ENCODE assay signal across 14 cellular contexts in genomic region chr5:13664377-13664776, GRCh38.
DNase-seq lines count a peak whose midpoint lies in the region; ATAC-seq and TF ChIP-seq lines count a peak whose summit lies in the region.
"Had no signal": no experiment of that assay in that cellular context is flagged by ENCODE, and none has a peak within 500 bp of the region (broad histone marks: within the 10 kb centered on the region; RNA-seq: fewer than 3 reads in every experiment).

No MANE protein-coding gene starts in this region.

- no peaks in the 10 kb centered on the region for H4K20me1 ChIP-seq in fibroblast of lung (ENCODE audit: control insufficient read depth, extremely low read depth, insufficient read depth, low read length)

- POLR2A ChIA-PET in RWPE1 (lab: Yijun Ruan, JAX; ENCODE audit: low non-redundant PET) = no interaction called here

- H3K9me3 Mint-ChIP-seq in glutamatergic neuron (ENCODE audit: unreplicated experiment) = no peaks in the 10 kb centered on the region

- no peaks in the 10 kb centered on the region for H3K79me2 ChIP-seq in fibroblast of lung (ENCODE audit: control insufficient read depth, insufficient read depth, low read length)

- H3K27ac Mint-ChIP-seq in glutamatergic neuron (ENCODE audit: unreplicated experiment) = no peak overlapping the region

- peaks cover 6% of the 10 kb centered on the region for H3K4me1 ChIP-seq in fibroblast of lung (ENCODE audit: control insufficient read depth, extremely low read depth, insufficient read depth, low read length)

- no peak overlapping the region for H2AFZ ChIP-seq in fibroblast of lung (ENCODE audit: low read length)

- H3K27me3 ChIP-seq in fibroblast of lung (ENCODE audit: control insufficient read depth, insufficient read depth, low read length) = no peaks in the 10 kb centered on the region

- no peaks in the 10 kb centered on the region for H3K9me3 ChIP-seq in fibroblast of lung (ENCODE audit: control insufficient read depth, insufficient read depth, low read depth, low read length)

- no peak overlapping the region for H3K4me2 ChIP-seq in fibroblast of lung (ENCODE audit: extremely low read depth, insufficient read depth, low read length)

- H3K27me3 Mint-ChIP-seq in glutamatergic neuron (ENCODE audit: unreplicated experiment) = no peaks in the 10 kb centered on the region
- H3K27me3 Mint-ChIP-seq: central memory CD8-positive, alpha-beta T cell had no signal

- TF ChIP-seq CTCF in RWPE1 (conservative IDR thresholded peaks at IDR 0.05; ENCODE audit: low read depth) (no peak), fibroblast of lung (conservative IDR thresholded peaks at IDR 0.05 in 1 of 2, IDR thresholded peaks at IDR 0.05 in 1 of 2; ENCODE audit: low read depth in 1 of 2, low read length in 2 of 2) (no peak), glutamatergic neuron (IDR thresholded peaks at IDR 0.05; ENCODE audit: partially characterized antibody, unreplicated experiment) (no peak)

- H3K27ac ChIP-seq in RWPE1 (peak overlapping the region; percentile 16; the same call in 1 of the 2 replicates), fibroblast of lung (ENCODE audit: insufficient read depth, low read length) (peak overlapping the region; percentile 26)

- H3K4me3 Mint-ChIP-seq in glutamatergic neuron (ENCODE audit: unreplicated experiment) = no peak overlapping the region
- H3K4me3 Mint-ChIP-seq: central memory CD8-positive, alpha-beta T cell had no signal

- CTCF ChIA-PET in RWPE1 (lab: Yijun Ruan, JAX) = no interaction called here

- no peaks in the 10 kb centered on the region for H3K4me1 Mint-ChIP-seq in glutamatergic neuron (ENCODE audit: low read depth, unreplicated experiment)
- H3K4me1 Mint-ChIP-seq: central memory CD8-positive, alpha-beta T cell had no signal

- DNase-seq in GM04504 (ENCODE audit: low read depth) (peak; percentile 76), RWPE1 (ENCODE audit: low spot score) (peak; percentile 90), fibroblast of lung (ENCODE audit: low read depth in 2 of 2) (peak; percentile 30 to 94), smooth muscle cell of the brain vasculature (ENCODE audit: low read depth, low spot score) (peak; percentile 4), mucosa of gallbladder (ENCODE audit: low spot score) (no peak), glutamatergic neuron (no peak)
- DNase-seq: DMS153; NCI-H510A treated with DMSO at 0.1 percent for 48 hours; nucleus accumbens; stimulated activated CD4-positive, alpha-beta T cell treated with anti-CD3 and anti-CD28 coated beads, Interleukin-2, amount 100 ng/mL, for 24 hours; stimulated activated naive CD4-positive, alpha-beta T cell treated with Interleukin-2 at 50 U/mL for 16 hours had no signal

- no peak overlapping the region for H3K9ac ChIP-seq in fibroblast of lung (ENCODE audit: insufficient read depth, low read length)

- ATAC-seq in HG02759 (IDR thresholded peaks at IDR 0.05; ENCODE audit: unreplicated experiment) = no peak
- ATAC-seq: activated CD4-positive, CD25-positive, alpha-beta regulatory T cell treated with anti-CD3 and anti-CD28 coated beads, Interleukin-2, amount 50 U/mL, for 24 hours had no signal

- no peak overlapping the region for H3K4me3 ChIP-seq in fibroblast of lung (replicated peaks in 1 of 4; ENCODE audit: control extremely low read depth in 1 of 4, insufficient read depth in 1 of 4, low read depth in 3 of 4, low read length in 4 of 4)

- H3K36me3 ChIP-seq in fibroblast of lung (ENCODE audit: control insufficient read depth, insufficient read depth, low read length) = no peaks in the 10 kb centered on the region

- no peaks in the 10 kb centered on the region for H3K36me3 Mint-ChIP-seq in glutamatergic neuron (ENCODE audit: unreplicated experiment)

Comparison
In these comparisons a context has a peak if more than half of its experiments do, and no peak if none do; other contexts are left out.
1. DNase-seq: peak in GM04504 (single experiment), RWPE1 (single experiment), fibroblast of lung (2 of 2) and smooth muscle cell of the brain vasculature (single experiment); none in mucosa of gallbladder (single experiment) and glutamatergic neuron (single experiment).